17 cellular contexts compared by ENCODE assay signal in genomic region chr7:96538632-96539031, GRCh38.
DNase-seq lines count a peak whose midpoint lies in the region; FAIRE-seq and TF ChIP-seq lines count a peak whose summit lies in the region.
"Had no signal": no experiment of that assay in that cellular context is flagged by ENCODE, and none has a peak within 500 bp of the region (broad histone marks: within the 10 kb centered on the region; RNA-seq: fewer than 3 reads in every experiment).

No MANE protein-coding gene starts in this region.

- WGBS in H1 (ENCODE audit: extremely low coverage in 1 of 2, insufficient coverage in 1 of 2, insufficient read length in 1 of 2, insufficient replicate concordance in 2 of 2, low coverage in 1 of 2, low lambda C conversion rate in 2 of 2, missing lambda C conversion rate in 1 of 2), 2 experiments, result 80% methylated on average over 2 of the region's 2 CpGs; no CpG with 5 or more reads in 1 of the 2 experiments

- no peak overlapping the region for H2BK20ac ChIP-seq in H1 (ENCODE audit: low read length)

- no peak overlapping the region for H3K56ac ChIP-seq in H1 (replicated peaks; ENCODE audit: insufficient read length, low read depth, low read length)

- H3K79me2 ChIP-seq in MM.1S (ENCODE audit: low read length), result no peaks in the 10 kb centered on the region
- no peaks in the 10 kb centered on the region for H3K79me2 ChIP-seq in H1 (ENCODE audit: control insufficient read depth in 1 of 2, insufficient read depth in 2 of 2, low read length in 2 of 2)

- no peak overlapping the region for H3K23ac ChIP-seq in H1 (ENCODE audit: insufficient read length)

- no peak overlapping the region for H4K5ac ChIP-seq in H1 (ENCODE audit: insufficient read length, low read depth, low read length)

- H2AK5ac ChIP-seq in H1 (ENCODE audit: low read depth, low read length), result no peak overlapping the region

- H3K79me1 ChIP-seq in H1 (ENCODE audit: low read depth, low read length), result no peaks in the 10 kb centered on the region

- H2BK120ac ChIP-seq in H1 (replicated peaks; ENCODE audit: low read depth, low read length), result no peak overlapping the region

- no peak overlapping the region for H3K4ac ChIP-seq in H1 (replicated peaks; ENCODE audit: insufficient read length, low read depth, low read length)

- CTCF ChIA-PET in H1 (lab: Charles Lee; ENCODE audit: partially characterized antibody), result no interaction called here

- H2AFZ ChIP-seq in MM.1S (ENCODE audit: low read length) (no peak overlapping the region), H1 (ENCODE audit: low read length) (0 out of 2 replicates have a peak overlapping the region, but pooled peaks have one; percentile 6)

- no peak overlapping the region for H3K9ac ChIP-seq in MM.1S (ENCODE audit: low read length)
- H3K9ac ChIP-seq in H1 (replicated peaks in 1 of 4; ENCODE audit: extremely low read depth in 1 of 4, low read depth in 3 of 4, low read length in 3 of 4), result no peak overlapping the region
- H3K9ac ChIP-seq: KMS-11 had no signal

- no peak overlapping the region for H3K18ac ChIP-seq in H1 (ENCODE audit: extremely low read depth, low read length)

- no peak overlapping the region for H3K4me3 ChIP-seq in MM.1S (ENCODE audit: low read length)
- H3K4me3 ChIP-seq in H1 (ENCODE audit: extremely low read depth in 1 of 4, insufficient read depth in 2 of 4, low read depth in 3 of 4, low read length in 4 of 4), result no peak overlapping the region

- H3K36me3 ChIP-seq in MM.1S (replicated peaks; ENCODE audit: insufficient read depth, low read length) (no peaks in the 10 kb centered on the region), H1 (ENCODE audit: control insufficient read depth in 2 of 4, insufficient read depth in 4 of 4, low read length in 3 of 4) (no peaks in the 10 kb centered on the region)

- H3K27ac ChIP-seq in MM.1S (ENCODE audit: low read length) (no peak overlapping the region), H1 (ENCODE audit: low read depth, low read length) (no peak overlapping the region)
- H3K27ac ChIP-seq: KMS-11 had no signal

- H3K9me3 ChIP-seq in MM.1S (replicated peaks; ENCODE audit: insufficient read depth, low read length) (no peaks in the 10 kb centered on the region), H1 (ENCODE audit: insufficient read depth in 2 of 2, low read depth in 1 of 2, low read length in 1 of 2) (no peaks in the 10 kb centered on the region)

- no peak for TF ChIP-seq POLR2A in H1 (IDR thresholded peaks at IDR 0.05; ENCODE audit: control extremely low read depth in 1 of 2, low read depth in 2 of 2, low read length in 2 of 2)

- intact Hi-C loops in head of caudate nucleus (cut with DNase I), result no loop called here

- no peaks in the 10 kb centered on the region for H3F3A ChIP-seq in MM.1S (ENCODE audit: insufficient read depth, low read length)

- no peak overlapping the region for H4K8ac ChIP-seq in H1 (ENCODE audit: extremely low read depth, insufficient read depth, low read length)

- no peak for FAIRE-seq in H1 (lab: Jason Lieb, UNC)

- DNase-seq in CD1c-positive myeloid dendritic cell (ENCODE audit: extremely low spot score) (peak; percentile 28), MM.1S (no peak), NOMO-1 treated with dmso at 0.1 percent for 144 hours (lab: John Stamatoyannopoulos, UW; ENCODE audit: unreplicated experiment) (peak; percentile 100), H1 (ENCODE audit: low read depth in 1 of 2, low spot score in 2 of 2) (no peak), NCI-H1930 (lab: John Stamatoyannopoulos, UW) (no peak), NK-92 (lab: John Stamatoyannopoulos, UW; ENCODE audit: unreplicated experiment) (no peak), head of caudate nucleus (no peak)
- DNase-seq in activated CD8-positive, alpha-beta memory T cell treated with anti-CD3 and anti-CD28 coated beads for 24 hours, result no peak
- DNase-seq: CD8-positive, alpha-beta T cell; GOT3; NCI-H146; NCI-H510A treated with DMSO at 0.1 percent for 48 hours; NCI-H82; OCI-M1; SHP77 treated with DMSO at 0.1 percent for 48 hours; SW 1271 had no signal

- no peaks in the 10 kb centered on the region for H4K20me1 ChIP-seq in MM.1S (ENCODE audit: insufficient read depth, low read length)
- no peaks in the 10 kb centered on the region for H4K20me1 ChIP-seq in H1 (replicated peaks in 1 of 2; ENCODE audit: control insufficient read depth in 1 of 2, insufficient read depth in 2 of 2, low read length in 2 of 2)

- H3K27me3 ChIP-seq in MM.1S (replicated peaks; ENCODE audit: insufficient read depth, low read length) (no peaks in the 10 kb centered on the region), H1 (replicated peaks in 1 of 4; ENCODE audit: control insufficient read depth in 3 of 4, extremely low read depth in 1 of 4, insufficient read depth in 3 of 4, low read length in 3 of 4) (no peaks in the 10 kb centered on the region)

- H4K91ac ChIP-seq in H1 (replicated peaks; ENCODE audit: insufficient read length, low read length), result no peak overlapping the region

- H3K4me2 ChIP-seq in MM.1S (ENCODE audit: low read depth, low read length), result peak overlapping the region; percentile 19; the same call in 1 of the 2 replicates
- H3K4me2 ChIP-seq in H1 (ENCODE audit: insufficient read depth in 1 of 2, low read depth in 2 of 2, low read length in 2 of 2), result no peak overlapping the region
- H3K4me2 ChIP-seq: KMS-11 had no signal

- H3K4me1 ChIP-seq in MM.1S (ENCODE audit: low read length), result no peaks in the 10 kb centered on the region
- H3K4me1 ChIP-seq in H1 (replicated peaks in 1 of 4; ENCODE audit: control insufficient read depth in 3 of 4, insufficient read depth in 4 of 4, low read length in 3 of 4), result no peaks in the 10 kb centered on the region

- H3K14ac ChIP-seq in H1 (ENCODE audit: insufficient read length), result no peak overlapping the region

- TF ChIP-seq RAD21 in H1 (IDR thresholded peaks at IDR 0.05 in 1 of 2, conservative IDR thresholded peaks at IDR 0.05 in 1 of 2; ENCODE audit: low read depth in 2 of 2, low read length in 2 of 2), result no peak

- H2BK5ac ChIP-seq in H1 (ENCODE audit: low read depth, low read length), result no peak overlapping the region

- H2BK15ac ChIP-seq in H1 (ENCODE audit: low read length), result no peak overlapping the region

- POLR2A ChIA-PET in H1 (lab: Charles Lee; ENCODE audit: partially characterized antibody), result no interaction called here

- H3K23me2 ChIP-seq in H1 (ENCODE audit: low read depth, low read length), result no peaks in the 10 kb centered on the region

- no peak for TF ChIP-seq EP300 in H1 (IDR thresholded peaks at IDR 0.05; ENCODE audit: borderline replicate concordance in 1 of 2, low read depth in 2 of 2, low read length in 2 of 2)

- H2BK12ac ChIP-seq in H1 (ENCODE audit: low read depth, low read length), result no peak overlapping the region

- TF ChIP-seq CTCF in MM.1S (IDR thresholded peaks at IDR 0.05; ENCODE audit: low read length), result no peak
- no peak for TF ChIP-seq CTCF in H1 (IDR thresholded peaks at IDR 0.05; ENCODE audit: control extremely low read depth in 1 of 3, insufficient read depth in 1 of 3, low read depth in 1 of 3, low read length in 3 of 3)

- no peaks in the 10 kb centered on the region for H3K9me2 ChIP-seq in MM.1S (replicated peaks; ENCODE audit: insufficient read depth, low read length)

TF ChIP-seq in H1, 55 proteins besides CTCF, POLR2A, EP300 and RAD21:
- TF ChIP-seq CREB1 (IDR thresholded peaks at IDR 0.05), result no peak
- no peak for TF ChIP-seq USF2 (IDR thresholded peaks at IDR 0.05; ENCODE audit: low read length)
- no peak for TF ChIP-seq SP2 (IDR thresholded peaks at IDR 0.05; ENCODE audit: low read length)
- no peak for TF ChIP-seq GTF2F1 (IDR thresholded peaks at IDR 0.05; ENCODE audit: borderline replicate concordance, low read depth, low read length)
- no peak for TF ChIP-seq GABPA (IDR thresholded peaks at IDR 0.05; ENCODE audit: borderline replicate concordance, insufficient read depth, low read length)
- TF ChIP-seq RFX5 (IDR thresholded peaks at IDR 0.05; ENCODE audit: borderline replicate concordance, low read depth, low read length), result no peak
- TF ChIP-seq SIRT6 (IDR thresholded peaks at IDR 0.05; ENCODE audit: low read length), result no peak
- no peak for TF ChIP-seq JUND (IDR thresholded peaks at IDR 0.05; ENCODE audit: low read length)
- TF ChIP-seq ATF3 (IDR thresholded peaks at IDR 0.05; ENCODE audit: insufficient read depth, low read depth, low read length), result no peak
- no peak for TF ChIP-seq TCF12 (IDR thresholded peaks at IDR 0.05; ENCODE audit: low read depth, low read length)
- TF ChIP-seq CBX8 (IDR thresholded peaks at IDR 0.05; ENCODE audit: borderline replicate concordance, low read depth, low read length), result no peak
- no peak for TF ChIP-seq NRF1 (IDR thresholded peaks at IDR 0.05; ENCODE audit: low read depth, low read length)
- TF ChIP-seq E2F6 (IDR thresholded peaks at IDR 0.05), result no peak
- no peak for TF ChIP-seq MAX (IDR thresholded peaks at IDR 0.05)
- no peak for TF ChIP-seq RNF2 (IDR thresholded peaks at IDR 0.05; ENCODE audit: borderline replicate concordance, low read depth, low read length, missing control alignments, poor library complexity, severe bottlenecking)
- TF ChIP-seq CHD2 (IDR thresholded peaks at IDR 0.05; ENCODE audit: low read length), result no peak

Comparison
In these comparisons a context has a peak if more than half of its experiments do, and no peak if none do; other contexts are left out.
1. DNase-seq: peak in CD1c-positive myeloid dendritic cell (single experiment) and NOMO-1 treated with dmso at 0.1 percent for 144 hours (single experiment); none in MM.1S (single experiment), H1 (0 of 2), activated CD8-positive, alpha-beta memory T cell treated with anti-CD3 and anti-CD28 coated beads for 24 hours (single experiment), NCI-H1930 (0 of 2), NK-92 (single experiment) and head of caudate nucleus (0 of 42).